1 cellular context compared by ENCODE assay signal in the genomic region with DNA sequence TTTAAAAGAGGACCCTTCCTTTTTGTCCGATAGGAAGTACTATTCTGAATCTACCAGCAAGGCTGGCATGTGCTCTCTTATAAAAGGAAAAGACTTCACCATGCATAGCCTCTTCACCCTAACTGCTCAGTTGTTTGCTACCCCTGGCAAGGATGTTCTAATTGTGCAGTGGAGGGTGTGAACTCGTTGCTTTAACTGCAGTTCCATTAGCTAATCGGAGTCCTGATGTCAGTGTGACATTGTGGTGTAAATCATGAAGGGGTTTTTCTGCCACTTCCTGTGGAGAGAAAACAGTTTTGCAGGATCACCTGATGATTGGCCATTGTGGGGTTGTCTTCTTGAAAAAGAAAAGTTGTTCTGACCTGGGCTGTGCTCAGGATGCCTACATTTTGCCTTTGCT.
TF ChIP-seq lines count a peak whose summit lies in the region.

No MANE protein-coding gene starts in this region.

TF ChIP-seq in H1, 55 proteins besides CTCF, POLR2A, EP300 and RAD21 (continued from another document):
- TF ChIP-seq MAX (IDR thresholded peaks at IDR 0.05) (no peak), FOSL1 (IDR thresholded peaks at IDR 0.05; ENCODE audit: insufficient read depth, low read depth, low read length) (no peak), JUND (IDR thresholded peaks at IDR 0.05; ENCODE audit: low read length) (no peak)
